ENCODE assay signal across 8 cellular contexts in genomic region chr4:185395255-185395955, GRCh38. TPM values are rescaled to one million over a fixed set of nuclear protein-coding genes. Genes with fewer than 3 reads are reported as not detected.
DNase-seq lines count a peak whose midpoint lies in the region; ATAC-seq, FAIRE-seq and TF ChIP-seq lines count a peak whose summit lies in the region.

Gene LRP2BP (minus strand): TSS chr4:185395924. CDS start chr4:185378186, 17,738 bp downstream.

- H3K4me2 ChIP-seq in SK-N-SH: peak within 1 kb of the TSS; percentile 99
- H3K4me2 ChIP-seq in endothelial cell of umbilical vein (ENCODE audit: insufficient read depth, low read length): peak within 1 kb of the TSS; percentile 99

- dilution Hi-C loops in endothelial cell of umbilical vein (cut with MboI; ENCODE audit: extremely low pct_ligation_motif_present, low sequenced_read_pairs): loop anchor here (25.0 kb wide), 1 partner anchor 108 kb away; no protein-coding TSS in a partner anchor

- H3K4me1 Mint-ChIP-seq in natural killer cell treated with Interleukin-12 subunit alpha and Interleukin-12 subunit beta and Interleukin-15 and Interleukin-18, amount 100 ng/mL, for 72 hours (ENCODE audit: low read depth in 2 of 2): peaks cover 18 to 20% of the 10 kb centered on the region in 2 donors

- CTCF ChIA-PET in AG04450 (lab: Charles Lee): interaction anchor here (0.5 to 2.2 kb wide), 7 partner anchors 203 to 643 kb away, joined by 3 to 8 read pairs (median 4); no protein-coding TSS in a partner anchor
- CTCF ChIA-PET in SK-N-SH (lab: Yijun Ruan, JAX): interaction anchor here (0.9 to 3.8 kb wide), 3 partner anchors 187 to 642 kb away, joined by 3 to 19 read pairs (median 13); partner anchors contain the start of gene SNX25
- CTCF ChIA-PET in endothelial cell of umbilical vein (lab: Charles Lee): interaction anchor here (1.0 to 4.2 kb wide), 7 partner anchors 10 to 643 kb away, joined by 3 to 24 read pairs (median 9); partner anchors contain the start of genes SNX25 and UFSP2

- no peak for TF ChIP-seq POLR2A in endothelial cell of umbilical vein (IDR thresholded peaks at IDR 0.05; ENCODE audit: low read depth, low read length)

- POLR2A ChIA-PET in AG04450 (lab: Yijun Ruan, JAX): interaction anchor here (3.0 kb wide), 1 partner anchor 30 kb away, joined by 15 read pairs; the partner anchor contains the start of gene UFSP2
- POLR2A ChIA-PET in SK-N-SH (lab: Yijun Ruan, JAX): interaction anchor here (0.7 to 2.2 kb wide), 8 partner anchors 10 to 661 kb away, joined by 3 to 14 read pairs (median 4); partner anchors contain the start of genes CENPU, SLC25A4 and UFSP2
- POLR2A ChIA-PET in endothelial cell of umbilical vein (lab: Charles Lee): interaction anchor here (1.4 to 1.7 kb wide), 2 partner anchors 11 to 30 kb away, joined by 3 to 5 read pairs; no protein-coding TSS in a partner anchor

- H3K27ac ChIP-seq in AG04450 (ENCODE audit: low read depth, low read length) (peak within 1 kb of the TSS; percentile 93), SK-N-SH (ENCODE audit: low read depth in 2 of 2, low read length in 1 of 2) (peak within 1 kb of the TSS; percentile 94 to 98), endothelial cell of umbilical vein (ENCODE audit: insufficient read depth, low read depth, low read length) (peak within 1 kb of the TSS; percentile 96)

- no peaks in the 10 kb centered on the region for H3K9me3 Mint-ChIP-seq in natural killer cell treated with Interleukin-12 subunit alpha and Interleukin-12 subunit beta and Interleukin-15 and Interleukin-18, amount 100 ng/mL, for 72 hours

- H4K20me1 ChIP-seq in SK-N-SH (ENCODE audit: insufficient read depth) (no peaks in the 10 kb centered on the region), endothelial cell of umbilical vein (replicated peaks; ENCODE audit: control insufficient read depth, extremely low read depth, insufficient read depth, low read length) (no peaks in the 10 kb centered on the region)

- no peak for TF ChIP-seq EP300 in SK-N-SH (IDR thresholded peaks at IDR 0.05; ENCODE audit: borderline replicate concordance in 1 of 2, low read depth in 1 of 2, low read length in 1 of 2)

- DNase-seq in AG04450 (ENCODE audit: low read depth, low spot score) (no peak), GM20000 (ENCODE audit: low spot score) (peak; percentile 31), SK-N-SH (no peak), endothelial cell of umbilical vein (ENCODE audit: low read depth, low spot score) (peak; percentile 46)
- DNase-seq in natural killer cell treated with Interleukin-12 subunit alpha and Interleukin-12 subunit beta and Interleukin-15 and Interleukin-18, amount 100 ng/mL, for 72 hours (ENCODE audit: low spot score): no peak

- no peaks in the 10 kb centered on the region for H3K27me3 ChIP-seq in AG04450 (ENCODE audit: control insufficient read depth, insufficient read depth, low read length)
- no peaks in the 10 kb centered on the region for H3K27me3 ChIP-seq in SK-N-SH (ENCODE audit: insufficient read depth)
- H3K27me3 ChIP-seq in endothelial cell of umbilical vein (ENCODE audit: control insufficient read depth in 2 of 2, insufficient read depth in 2 of 2, low read length in 2 of 2): no peaks in the 10 kb centered on the region

- no peaks in the 10 kb centered on the region for H3K27me3 Mint-ChIP-seq in natural killer cell treated with Interleukin-12 subunit alpha and Interleukin-12 subunit beta and Interleukin-15 and Interleukin-18, amount 100 ng/mL, for 72 hours

- no peaks in the 10 kb centered on the region for H3K9me1 ChIP-seq in endothelial cell of umbilical vein (replicated peaks; ENCODE audit: control insufficient read depth, extremely low read depth, insufficient read depth, low read length)

- H2AFZ ChIP-seq in SK-N-SH (ENCODE audit: low read depth) (peak within 1 kb of the TSS; percentile 74), endothelial cell of umbilical vein (ENCODE audit: low read depth, low read length) (peak within 1 kb of the TSS; percentile 93)

- no peaks in the 10 kb centered on the region for H3K9me3 ChIP-seq in AG04450 (ENCODE audit: control insufficient read depth, insufficient read depth, low read length)
- no peaks in the 10 kb centered on the region for H3K9me3 ChIP-seq in SK-N-SH
- no peaks in the 10 kb centered on the region for H3K9me3 ChIP-seq in endothelial cell of umbilical vein (replicated peaks; ENCODE audit: control insufficient read depth, insufficient read depth, low read length)

- TF ChIP-seq CTCF in AG04450 (IDR thresholded peaks at IDR 0.05; ENCODE audit: low read depth, low read length) (no peak), GM20000 (IDR thresholded peaks at IDR 0.05; ENCODE audit: extremely low read depth, missing control alignments) (no peak), SK-N-SH (IDR thresholded peaks at IDR 0.05) (no peak), endothelial cell of umbilical vein (IDR thresholded peaks at IDR 0.05; ENCODE audit: extremely low read depth in 1 of 2, insufficient read depth in 1 of 2, low read depth in 1 of 2, low read length in 2 of 2) (no peak)

- no peak for ATAC-seq in natural killer cell treated with Interleukin-12 subunit alpha and Interleukin-12 subunit beta and Interleukin-15 and Interleukin-18, amount 100 ng/mL, for 72 hours
- ATAC-seq in HG02678 (IDR thresholded peaks at IDR 0.05; ENCODE audit: unreplicated experiment): no peak
- ATAC-seq in GM21360 (IDR thresholded peaks at IDR 0.05; ENCODE audit: unreplicated experiment): no peak
- ATAC-seq in HG02588 (IDR thresholded peaks at IDR 0.05; ENCODE audit: unreplicated experiment): no peak

- H3K9me2 ChIP-seq in SK-N-SH: no peaks in the 10 kb centered on the region

- H3K4me1 ChIP-seq in SK-N-SH (ENCODE audit: control insufficient read depth in 1 of 2, insufficient read depth in 2 of 2, low read depth in 1 of 2, low read length in 1 of 2): peaks cover 6 to 8% of the 10 kb centered on the region in 2 experiments; a peak in 3 of 4 replicates
- H3K4me1 ChIP-seq in endothelial cell of umbilical vein (ENCODE audit: control insufficient read depth, extremely low read depth, insufficient read depth, low read length): peaks cover 36% of the 10 kb centered on the region

- intact Hi-C loops in endothelial cell of umbilical vein (cut with micrococcal nuclease): loop anchor here (1.0 to 5.0 kb wide), 3 partner anchors 10 to 642 kb away; no protein-coding TSS in a partner anchor

- peak within 1 kb of the TSS; percentile 90 for H3K9ac ChIP-seq in SK-N-SH
- peak within 1 kb of the TSS; percentile 95 for H3K9ac ChIP-seq in endothelial cell of umbilical vein (replicated peaks; ENCODE audit: extremely low read depth, insufficient read depth, low read length)

- H3K4me3 Mint-ChIP-seq in natural killer cell treated with Interleukin-12 subunit alpha and Interleukin-12 subunit beta and Interleukin-15 and Interleukin-18, amount 100 ng/mL, for 72 hours: peak within 1 kb of the TSS; percentile 93

- 0 out of 2 replicates have a peak, but pooled peaks have one; percentile 1 for TF ChIP-seq RAD21 in SK-N-SH (IDR thresholded peaks at IDR 0.05; ENCODE audit: low read length)

- 16% methylated on average over 11 of the region's 12 CpGs for WGBS in SK-N-SH (ENCODE audit: low lambda C conversion rate)

- H3K27ac Mint-ChIP-seq in natural killer cell treated with Interleukin-12 subunit alpha and Interleukin-12 subunit beta and Interleukin-15 and Interleukin-18, amount 100 ng/mL, for 72 hours: peak within 1 kb of the TSS; percentile 86 to 97

- no peak for FAIRE-seq in endothelial cell of umbilical vein (lab: Jason Lieb, UNC)

- H3F3A ChIP-seq in SK-N-SH (replicated peaks; ENCODE audit: insufficient read depth): peaks cover 4% of the 10 kb centered on the region

- TSS peak; percentile 67 for BruUV-seq in endothelial cell of umbilical vein (replicated peaks; lab: Mats Ljungman, UMichigan)

- H3K36me3 Mint-ChIP-seq in natural killer cell treated with Interleukin-12 subunit alpha and Interleukin-12 subunit beta and Interleukin-15 and Interleukin-18, amount 100 ng/mL, for 72 hours: peaks cover 6% of the 10 kb centered on the region

- H3K79me2 ChIP-seq in SK-N-SH (ENCODE audit: insufficient read depth) (0 out of 2 replicates have a peak, but pooled peaks cover 8% of the 10 kb centered on the region), endothelial cell of umbilical vein (ENCODE audit: control insufficient read depth, insufficient read depth, low read length) (no peaks in the 10 kb centered on the region)

- peak within 1 kb of the TSS; percentile 73 for H3K4me3 ChIP-seq in AG04450 (ENCODE audit: low read depth, low read length)
- H3K4me3 ChIP-seq in SK-N-SH (ENCODE audit: low read depth in 2 of 2, low read length in 1 of 2): peak within 1 kb of the TSS; percentile 74 to 78
- peak within 1 kb of the TSS; percentile 54 to 90 (median 87) for H3K4me3 ChIP-seq in endothelial cell of umbilical vein (replicated peaks in 1 of 3; ENCODE audit: insufficient read depth in 1 of 3, low read depth in 1 of 3, low read length in 3 of 3)

- H3K36me3 ChIP-seq in SK-N-SH (replicated peaks in 1 of 2; ENCODE audit: control insufficient read depth in 1 of 2, insufficient read depth in 2 of 2, low read length in 1 of 2) (peaks cover 21 to 26% of the 10 kb centered on the region in 2 experiments), endothelial cell of umbilical vein (ENCODE audit: control insufficient read depth in 2 of 2, extremely low read depth in 1 of 2, insufficient read depth in 2 of 2, low read length in 2 of 2) (no peaks in the 10 kb centered on the region)

TF ChIP-seq in SK-N-SH, 30 proteins besides CTCF, POLR2A, EP300 and RAD21 (continues in another document):
- TF ChIP-seq GABPA (IDR thresholded peaks at IDR 0.05; ENCODE audit: low read depth): peak; percentile 57; the same call in 1 of the 2 replicates

TF ChIP-seq in endothelial cell of umbilical vein, 7 proteins besides CTCF, POLR2A, EP300 and RAD21:
- TF ChIP-seq JUN (IDR thresholded peaks at IDR 0.05; ENCODE audit: borderline replicate concordance, insufficient read depth, insufficient read length, low read depth) (peak; percentile 41), MYC (IDR thresholded peaks at IDR 0.05; ENCODE audit: low read depth, low read length) (no peak)

RNA-seq across cellular contexts. Expression of gene LRP2BP, which starts in this region (rescaled TPM):
- polyA plus RNA-seq in AG04450 (2011; rRNA removed): 0.05 and 0.09 TPM in 2 replicates
- polyA minus RNA-seq in AG04450 (2011; rRNA and poly(A)+ RNA removed): 0.14 and 0.35 TPM in 2 replicates
- 0.30 and 0.52 TPM in 2 replicates for polyA plus RNA-seq in SK-N-SH (2012; rRNA removed)
- polyA plus RNA-seq in SK-N-SH (2012; cell fraction: cytosol; rRNA removed): 0.08 and 0.14 TPM in 2 replicates
- 2.5 and 3.8 TPM in 2 replicates for polyA plus RNA-seq in SK-N-SH (2012; cell fraction: nucleus; rRNA removed)
- 0.32 and 0.53 TPM in 2 replicates for total RNA-seq in endothelial cell of umbilical vein
- polyA plus RNA-seq in endothelial cell of umbilical vein: 0.16 and 0.18 TPM in 2 replicates
- polyA plus RNA-seq in endothelial cell of umbilical vein (2011; cell fraction: cytosol; rRNA removed): 0.16 and 0.23 TPM in 2 replicates
- polyA plus RNA-seq in endothelial cell of umbilical vein (2011; cell fraction: nucleus; rRNA removed): 0.91 and 1.0 TPM in 2 replicates
- polyA plus RNA-seq in endothelial cell of umbilical vein (2012): 0.50 and 0.71 TPM in 2 replicates
- polyA minus RNA-seq in endothelial cell of umbilical vein: 0.28 and 1.2 TPM in 2 replicates
- 0.20 TPM for polyA minus RNA-seq in endothelial cell of umbilical vein (2011; cell fraction: cytosol; rRNA and poly(A)+ RNA removed)
- polyA minus RNA-seq in endothelial cell of umbilical vein (2011; cell fraction: nucleus; rRNA and poly(A)+ RNA removed): 2.3 and 3.8 TPM in 2 replicates
- total RNA-seq in natural killer cell treated with Interleukin-12 subunit alpha and Interleukin-12 subunit beta and Interleukin-15 and Interleukin-18, amount 100 ng/mL, for 72 hours: 1 to 10 TPM in 1 of 2 donors, under 1 TPM in 1; 0.45 to 1.2 TPM

Comparison
In these comparisons a context has a peak if more than half of its experiments do, and no peak if none do; other contexts are left out.
1. DNase-seq: peak in GM20000 (single experiment) and endothelial cell of umbilical vein (single experiment); none in AG04450 (single experiment), SK-N-SH (single experiment) and natural killer cell treated with Interleukin-12 subunit alpha and Interleukin-12 subunit beta and Interleukin-15 and Interleukin-18, amount 100 ng/mL, for 72 hours (single experiment).
2. Peak in every context shown above with its lines, with median percentiles within 50 percentile points of each other: H3K27ac ChIP-seq and H3K4me3 ChIP-seq.